Comparison of ENCODE assay signal across 8 cellular contexts in genomic region chr18:55588876-55589595, GRCh38. TPM values are rescaled to one million over a fixed set of nuclear protein-coding genes. Genes with fewer than 3 reads are reported as not detected.
DNase-seq lines count a peak whose midpoint lies in the region; ATAC-seq lines count a peak whose summit lies in the region.

No MANE protein-coding gene starts in this region.

- H3K9me3 ChIP-seq in HUES64 (ENCODE audit: insufficient read depth, low read depth, low read length) (no peaks in the 10 kb centered on the region), adipocyte (ENCODE audit: control insufficient read depth, low read length) (no peaks in the 10 kb centered on the region), iPS-18c (ENCODE audit: control insufficient read depth, insufficient read depth, low read length) (peaks cover 2% of the 10 kb centered on the region)

- peaks cover 22% of the 10 kb centered on the region for H3K4me1 Mint-ChIP-seq in stimulated activated memory B cell treated with anti-CD40 and anti-IgM and Interleukin-4, amounts not matched to agents 10 μg/mL and 1 μg/mL and 100 μg/mL, for 72 hours

- ATAC-seq in stimulated activated memory B cell treated with anti-CD40 and anti-IgM and Interleukin-4, amounts not matched to agents 10 μg/mL and 1 μg/mL and 100 μg/mL, for 72 hours: no peak
- no peak for ATAC-seq in HG02885 (IDR thresholded peaks at IDR 0.05; ENCODE audit: poor library complexity, unreplicated experiment)

- peak overlapping the region; percentile 87 for H3K4me3 Mint-ChIP-seq in stimulated activated memory B cell treated with anti-CD40 and anti-IgM and Interleukin-4, amounts not matched to agents 10 μg/mL and 1 μg/mL and 100 μg/mL, for 72 hours

- H3K9ac ChIP-seq in HUES64 (ENCODE audit: low read depth, low read length) (peak overlapping the region; percentile 87), adipocyte (ENCODE audit: low read length) (peak overlapping the region; percentile 91)

- H3K36me3 Mint-ChIP-seq in stimulated activated memory B cell treated with anti-CD40 and anti-IgM and Interleukin-4, amounts not matched to agents 10 μg/mL and 1 μg/mL and 100 μg/mL, for 72 hours: no peaks in the 10 kb centered on the region

- peak overlapping the region; percentile 84 for H3K27ac Mint-ChIP-seq in stimulated activated memory B cell treated with anti-CD40 and anti-IgM and Interleukin-4, amounts not matched to agents 10 μg/mL and 1 μg/mL and 100 μg/mL, for 72 hours

- peaks cover 6% of the 10 kb centered on the region for H3K27me3 Mint-ChIP-seq in stimulated activated memory B cell treated with anti-CD40 and anti-IgM and Interleukin-4, amounts not matched to agents 10 μg/mL and 1 μg/mL and 100 μg/mL, for 72 hours

- H3K4me1 ChIP-seq in HUES64 (ENCODE audit: insufficient read depth, low read length): peaks cover 32% of the 10 kb centered on the region
- peaks cover 32% of the 10 kb centered on the region for H3K4me1 ChIP-seq in adipocyte (ENCODE audit: control insufficient read depth, insufficient read depth, low read length)

- no peaks in the 10 kb centered on the region for H3K9me3 Mint-ChIP-seq in stimulated activated memory B cell treated with anti-CD40 and anti-IgM and Interleukin-4, amounts not matched to agents 10 μg/mL and 1 μg/mL and 100 μg/mL, for 72 hours

- peak overlapping the region; percentile 84 for H3K27ac ChIP-seq in HUES64 (ENCODE audit: low read depth, low read length)

- peaks cover 17% of the 10 kb centered on the region for H3K36me3 ChIP-seq in HUES64 (ENCODE audit: insufficient read depth, low read length)
- no peaks in the 10 kb centered on the region for H3K36me3 ChIP-seq in adipocyte (ENCODE audit: control insufficient read depth, insufficient read depth, low read length, severe bottlenecking)

- H3K4me3 ChIP-seq in HUES64 (ENCODE audit: low read length) (peak overlapping the region; percentile 75), adipocyte (ENCODE audit: low read length) (peak overlapping the region; percentile 97), iPS-18c (ENCODE audit: insufficient read depth, low read depth, low read length) (peak overlapping the region; percentile 56)

- H3K27me3 ChIP-seq in HUES64 (ENCODE audit: insufficient read depth, low read length): no peaks in the 10 kb centered on the region
- no peaks in the 10 kb centered on the region for H3K27me3 ChIP-seq in adipocyte (replicated peaks; ENCODE audit: control insufficient read depth, insufficient read depth, low read length)

- peak; percentile 26 for DNase-seq in CD1c-positive myeloid dendritic cell (ENCODE audit: extremely low spot score)
- DNase-seq in adipocyte (ENCODE audit: low read depth): peak; percentile 59
- DNase-seq in activated gamma-delta T cell (lab: John Stamatoyannopoulos, UW): no peak
- DNase-seq in NCI-H446 treated with DMSO at 0.1 percent for 48 hours (lab: John Stamatoyannopoulos, UW): no peak

- WGBS in HUES64: under 1% methylated on average over 12 of the region's 12 CpGs

RNA-seq across cellular contexts. Expression of gene TCF4, which starts 1.0 kb away (rescaled TPM):
- polyA plus RNA-seq in HUES64 (2013, experiment 1 of 2): 46.3 TPM
- polyA plus RNA-seq in HUES64 (2013, experiment 2 of 2): 50.8 TPM

Comparison
In these comparisons a context has a peak if more than half of its experiments do, and no peak if none do; other contexts are left out.
1. DNase-seq: peak in CD1c-positive myeloid dendritic cell (single experiment) and adipocyte (single experiment); none in activated gamma-delta T cell (single experiment) and NCI-H446 treated with DMSO at 0.1 percent for 48 hours (single experiment).
2. Peak in every context shown above with its lines, with median percentiles within 50 percentile points of each other: H3K4me3 ChIP-seq.